In genomic region chr12:56718636-56719035, GRCh38 we compare ENCODE assay signal across 1 cellular context.
TF ChIP-seq lines count a peak whose summit lies in the region.

No MANE protein-coding gene starts in this region.

TF ChIP-seq in GM12878, 131 proteins besides CTCF, POLR2A, EP300 and RAD21:
- TF ChIP-seq EED (IDR thresholded peaks at IDR 0.05; ENCODE audit: low read depth), result no peak
- TF ChIP-seq HDGF (IDR thresholded peaks at IDR 0.05), result no peak
- no peak for TF ChIP-seq ASH2L (IDR thresholded peaks at IDR 0.05; ENCODE audit: borderline replicate concordance, low read depth)
TF ChIP-seq in GM12878: peak in this region for 0.
